Comparison of ENCODE assay signal across 1 cellular context in genomic region chr7:150412016-150412415, GRCh38.
TF ChIP-seq lines count a peak whose summit lies in the region.

No MANE protein-coding gene starts in this region.

TF ChIP-seq in WTC11, 78 proteins besides CTCF, POLR2A, EP300 and RAD21 (continued from another document):
- TF ChIP-seq, protein P1, sequence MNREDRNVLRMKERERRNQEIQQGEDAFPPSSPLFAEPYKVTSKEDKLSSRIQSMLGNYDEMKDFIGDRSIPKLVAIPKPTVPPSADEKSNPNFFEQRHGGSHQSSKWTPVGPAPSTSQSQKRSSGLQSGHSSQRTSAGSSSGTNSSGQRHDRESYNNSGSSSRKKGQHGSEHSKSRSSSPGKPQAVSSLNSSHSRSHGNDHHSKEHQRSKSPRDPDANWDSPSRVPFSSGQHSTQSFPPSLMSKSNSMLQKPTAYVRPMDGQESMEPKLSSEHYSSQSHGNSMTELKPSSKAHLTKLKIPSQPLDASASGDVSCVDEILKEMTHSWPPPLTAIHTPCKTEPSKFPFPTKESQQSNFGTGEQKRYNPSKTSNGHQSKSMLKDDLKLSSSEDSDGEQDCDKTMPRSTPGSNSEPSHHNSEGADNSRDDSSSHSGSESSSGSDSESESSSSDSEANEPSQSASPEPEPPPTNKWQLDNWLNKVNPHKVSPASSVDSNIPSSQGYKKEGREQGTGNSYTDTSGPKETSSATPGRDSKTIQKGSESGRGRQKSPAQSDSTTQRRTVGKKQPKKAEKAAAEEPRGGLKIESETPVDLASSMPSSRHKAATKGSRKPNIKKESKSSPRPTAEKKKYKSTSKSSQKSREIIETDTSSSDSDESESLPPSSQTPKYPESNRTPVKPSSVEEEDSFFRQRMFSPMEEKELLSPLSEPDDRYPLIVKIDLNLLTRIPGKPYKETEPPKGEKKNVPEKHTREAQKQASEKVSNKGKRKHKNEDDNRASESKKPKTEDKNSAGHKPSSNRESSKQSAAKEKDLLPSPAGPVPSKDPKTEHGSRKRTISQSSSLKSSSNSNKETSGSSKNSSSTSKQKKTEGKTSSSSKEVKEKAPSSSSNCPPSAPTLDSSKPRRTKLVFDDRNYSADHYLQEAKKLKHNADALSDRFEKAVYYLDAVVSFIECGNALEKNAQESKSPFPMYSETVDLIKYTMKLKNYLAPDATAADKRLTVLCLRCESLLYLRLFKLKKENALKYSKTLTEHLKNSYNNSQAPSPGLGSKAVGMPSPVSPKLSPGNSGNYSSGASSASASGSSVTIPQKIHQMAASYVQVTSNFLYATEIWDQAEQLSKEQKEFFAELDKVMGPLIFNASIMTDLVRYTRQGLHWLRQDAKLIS (CRISPR knock-in tag; IDR thresholded peaks at IDR 0.05; ENCODE audit: borderline replicate concordance) = no peak
- TF ChIP-seq ZNF138 (CRISPR knock-in tag; conservative IDR thresholded peaks at IDR 0.05) = no peak
- TF ChIP-seq SOX15 (CRISPR knock-in tag; IDR thresholded peaks at IDR 0.05) = no peak
TF ChIP-seq in WTC11: peak in this region for 0.
